1 cellular context compared by ENCODE assay signal in the genomic region with DNA sequence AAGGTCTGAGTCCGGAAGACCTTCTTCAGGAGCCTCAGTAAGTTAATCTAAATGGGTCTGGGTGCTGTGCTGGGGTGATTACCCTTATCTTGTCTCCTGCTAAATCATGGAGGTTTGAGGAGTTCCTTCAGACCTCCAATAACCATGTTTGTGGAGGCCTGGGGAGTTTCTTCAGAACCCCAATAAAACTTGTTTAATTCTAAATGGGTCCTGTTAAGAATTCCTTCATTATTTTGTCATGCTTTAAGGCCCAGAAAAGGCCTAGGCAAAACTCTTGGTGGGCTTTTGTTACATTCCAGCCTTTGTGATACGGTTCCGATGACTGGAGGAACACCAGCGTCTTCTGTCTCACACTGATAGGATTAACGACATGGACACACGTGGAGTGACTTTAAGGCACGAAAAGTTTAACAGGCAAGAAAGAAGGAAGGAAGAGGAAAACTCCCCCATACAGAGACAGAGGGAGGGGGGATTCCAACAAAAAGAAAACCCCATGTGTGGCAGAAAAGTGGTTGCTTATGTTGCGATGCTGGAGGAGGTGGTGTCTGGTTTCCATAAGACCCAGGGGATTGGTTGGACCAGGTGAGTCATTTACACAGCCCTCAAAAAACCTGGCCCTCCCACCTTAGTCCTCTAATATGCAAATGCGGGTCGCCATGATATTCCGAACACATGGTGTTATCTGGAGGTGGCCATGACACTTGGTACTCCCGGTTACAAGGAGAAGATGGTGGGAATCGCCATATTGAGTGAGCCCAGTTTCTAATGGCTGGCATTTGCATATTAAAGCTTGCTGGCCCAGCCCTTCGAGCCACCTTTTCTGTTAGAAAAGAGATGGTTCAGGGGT.
TF ChIP-seq lines count a peak whose summit lies in the region.

No MANE protein-coding gene starts in this region.

TF ChIP-seq in K562, 482 proteins besides CTCF, POLR2A, EP300 and RAD21 (continued from another document and continues in another):
- TF ChIP-seq, protein P1, sequence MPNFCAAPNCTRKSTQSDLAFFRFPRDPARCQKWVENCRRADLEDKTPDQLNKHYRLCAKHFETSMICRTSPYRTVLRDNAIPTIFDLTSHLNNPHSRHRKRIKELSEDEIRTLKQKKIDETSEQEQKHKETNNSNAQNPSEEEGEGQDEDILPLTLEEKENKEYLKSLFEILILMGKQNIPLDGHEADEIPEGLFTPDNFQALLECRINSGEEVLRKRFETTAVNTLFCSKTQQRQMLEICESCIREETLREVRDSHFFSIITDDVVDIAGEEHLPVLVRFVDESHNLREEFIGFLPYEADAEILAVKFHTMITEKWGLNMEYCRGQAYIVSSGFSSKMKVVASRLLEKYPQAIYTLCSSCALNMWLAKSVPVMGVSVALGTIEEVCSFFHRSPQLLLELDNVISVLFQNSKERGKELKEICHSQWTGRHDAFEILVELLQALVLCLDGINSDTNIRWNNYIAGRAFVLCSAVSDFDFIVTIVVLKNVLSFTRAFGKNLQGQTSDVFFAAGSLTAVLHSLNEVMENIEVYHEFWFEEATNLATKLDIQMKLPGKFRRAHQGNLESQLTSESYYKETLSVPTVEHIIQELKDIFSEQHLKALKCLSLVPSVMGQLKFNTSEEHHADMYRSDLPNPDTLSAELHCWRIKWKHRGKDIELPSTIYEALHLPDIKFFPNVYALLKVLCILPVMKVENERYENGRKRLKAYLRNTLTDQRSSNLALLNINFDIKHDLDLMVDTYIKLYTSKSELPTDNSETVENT (CRISPR knock-in tag; IDR thresholded peaks at IDR 0.05) = no peak
- TF ChIP-seq ZNF764 (CRISPR knock-in tag; IDR thresholded peaks at IDR 0.05; ENCODE audit: low read depth) = no peak
- TF ChIP-seq SMARCA4 (IDR thresholded peaks at IDR 0.05) = peak; percentile 89
- TF ChIP-seq NUFIP1 (IDR thresholded peaks at IDR 0.05; ENCODE audit: partially characterized antibody) = no peak
- no peak for TF ChIP-seq SIRT6 (IDR thresholded peaks at IDR 0.05; ENCODE audit: low read depth, low read length)
- no peak for TF ChIP-seq MYBL2 (IDR thresholded peaks at IDR 0.05; ENCODE audit: low read depth)
- no peak for TF ChIP-seq MYBL2 (CRISPR knock-in tag; IDR thresholded peaks at IDR 0.05; ENCODE audit: borderline replicate concordance)
- no peak for TF ChIP-seq MAFK (IDR thresholded peaks at IDR 0.05; ENCODE audit: low read length)
- no peak; the same call in 1 of the 2 replicates for TF ChIP-seq DMBX1 (CRISPR knock-in tag; IDR thresholded peaks at IDR 0.05; ENCODE audit: borderline replicate concordance)
- TF ChIP-seq, protein P2, sequence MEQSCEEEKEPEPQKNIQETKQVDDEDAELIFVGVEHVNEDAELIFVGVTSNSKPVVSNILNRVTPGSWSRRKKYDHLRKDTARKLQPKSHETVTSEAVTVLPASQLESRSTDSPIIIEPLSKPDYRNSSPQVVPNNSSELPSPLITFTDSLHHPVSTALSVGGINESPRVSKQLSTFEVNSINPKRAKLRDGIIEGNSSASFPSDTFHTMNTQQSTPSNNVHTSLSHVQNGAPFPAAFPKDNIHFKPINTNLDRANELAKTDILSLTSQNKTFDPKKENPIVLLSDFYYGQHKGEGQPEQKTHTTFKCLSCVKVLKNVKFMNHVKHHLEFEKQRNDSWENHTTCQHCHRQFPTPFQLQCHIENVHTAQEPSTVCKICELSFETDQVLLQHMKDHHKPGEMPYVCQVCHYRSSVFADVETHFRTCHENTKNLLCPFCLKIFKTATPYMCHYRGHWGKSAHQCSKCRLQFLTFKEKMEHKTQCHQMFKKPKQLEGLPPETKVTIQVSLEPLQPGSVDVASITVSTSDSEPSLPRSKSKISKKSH (CRISPR knock-in tag; IDR thresholded peaks at IDR 0.05) = no peak
- TF ChIP-seq RHOXF2B (CRISPR knock-in tag; conservative IDR thresholded peaks at IDR 0.05) = no peak
- TF ChIP-seq ARNT (IDR thresholded peaks at IDR 0.05) = peak in 1 of 2 experiments; percentile 76; a peak in 2 of 4 replicates
- TF ChIP-seq, protein P3, sequence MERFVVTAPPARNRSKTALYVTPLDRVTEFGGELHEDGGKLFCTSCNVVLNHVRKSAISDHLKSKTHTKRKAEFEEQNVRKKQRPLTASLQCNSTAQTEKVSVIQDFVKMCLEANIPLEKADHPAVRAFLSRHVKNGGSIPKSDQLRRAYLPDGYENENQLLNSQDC (CRISPR knock-in tag; IDR thresholded peaks at IDR 0.05) = no peak
- no peak; the same call in 1 of the 2 replicates for TF ChIP-seq BRD4 (IDR thresholded peaks at IDR 0.05)
- 0 out of 2 replicates have a peak, but pooled peaks have one; percentile 25 for TF ChIP-seq ZBTB7A (IDR thresholded peaks at IDR 0.05; ENCODE audit: borderline replicate concordance, control insufficient read depth, low read depth, low read length)
- TF ChIP-seq POLR2G (IDR thresholded peaks at IDR 0.05; ENCODE audit: low read depth, low read length) = 0 out of 2 replicates have a peak, but pooled peaks have one; percentile 25
- TF ChIP-seq, protein P4, sequence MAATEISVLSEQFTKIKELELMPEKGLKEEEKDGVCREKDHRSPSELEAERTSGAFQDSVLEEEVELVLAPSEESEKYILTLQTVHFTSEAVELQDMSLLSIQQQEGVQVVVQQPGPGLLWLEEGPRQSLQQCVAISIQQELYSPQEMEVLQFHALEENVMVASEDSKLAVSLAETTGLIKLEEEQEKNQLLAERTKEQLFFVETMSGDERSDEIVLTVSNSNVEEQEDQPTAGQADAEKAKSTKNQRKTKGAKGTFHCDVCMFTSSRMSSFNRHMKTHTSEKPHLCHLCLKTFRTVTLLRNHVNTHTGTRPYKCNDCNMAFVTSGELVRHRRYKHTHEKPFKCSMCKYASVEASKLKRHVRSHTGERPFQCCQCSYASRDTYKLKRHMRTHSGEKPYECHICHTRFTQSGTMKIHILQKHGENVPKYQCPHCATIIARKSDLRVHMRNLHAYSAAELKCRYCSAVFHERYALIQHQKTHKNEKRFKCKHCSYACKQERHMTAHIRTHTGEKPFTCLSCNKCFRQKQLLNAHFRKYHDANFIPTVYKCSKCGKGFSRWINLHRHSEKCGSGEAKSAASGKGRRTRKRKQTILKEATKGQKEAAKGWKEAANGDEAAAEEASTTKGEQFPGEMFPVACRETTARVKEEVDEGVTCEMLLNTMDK (IDR thresholded peaks at IDR 0.05; ENCODE audit: borderline replicate concordance, insufficient read depth, low read depth, low read length, poor library complexity, severe bottlenecking) = no peak
- 0 out of 2 replicates have a peak, but pooled peaks have one; percentile 27 for TF ChIP-seq ZBTB17 (CRISPR knock-in tag; IDR thresholded peaks at IDR 0.05)
- no peak for TF ChIP-seq MYNN (IDR thresholded peaks at IDR 0.05)
- TF ChIP-seq MYNN (CRISPR knock-in tag; IDR thresholded peaks at IDR 0.05) = no peak
- TF ChIP-seq, protein P5, sequence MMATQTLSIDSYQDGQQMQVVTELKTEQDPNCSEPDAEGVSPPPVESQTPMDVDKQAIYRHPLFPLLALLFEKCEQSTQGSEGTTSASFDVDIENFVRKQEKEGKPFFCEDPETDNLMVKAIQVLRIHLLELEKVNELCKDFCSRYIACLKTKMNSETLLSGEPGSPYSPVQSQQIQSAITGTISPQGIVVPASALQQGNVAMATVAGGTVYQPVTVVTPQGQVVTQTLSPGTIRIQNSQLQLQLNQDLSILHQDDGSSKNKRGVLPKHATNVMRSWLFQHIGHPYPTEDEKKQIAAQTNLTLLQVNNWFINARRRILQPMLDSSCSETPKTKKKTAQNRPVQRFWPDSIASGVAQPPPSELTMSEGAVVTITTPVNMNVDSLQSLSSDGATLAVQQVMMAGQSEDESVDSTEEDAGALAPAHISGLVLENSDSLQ (IDR thresholded peaks at IDR 0.05) = peak; percentile 40; the same call in 1 of the 2 replicates
- TF ChIP-seq GABPB1 (CRISPR knock-in tag; IDR thresholded peaks at IDR 0.05) = 0 out of 2 replicates have a peak, but pooled peaks have one; percentile 26
- TF ChIP-seq, protein P6, sequence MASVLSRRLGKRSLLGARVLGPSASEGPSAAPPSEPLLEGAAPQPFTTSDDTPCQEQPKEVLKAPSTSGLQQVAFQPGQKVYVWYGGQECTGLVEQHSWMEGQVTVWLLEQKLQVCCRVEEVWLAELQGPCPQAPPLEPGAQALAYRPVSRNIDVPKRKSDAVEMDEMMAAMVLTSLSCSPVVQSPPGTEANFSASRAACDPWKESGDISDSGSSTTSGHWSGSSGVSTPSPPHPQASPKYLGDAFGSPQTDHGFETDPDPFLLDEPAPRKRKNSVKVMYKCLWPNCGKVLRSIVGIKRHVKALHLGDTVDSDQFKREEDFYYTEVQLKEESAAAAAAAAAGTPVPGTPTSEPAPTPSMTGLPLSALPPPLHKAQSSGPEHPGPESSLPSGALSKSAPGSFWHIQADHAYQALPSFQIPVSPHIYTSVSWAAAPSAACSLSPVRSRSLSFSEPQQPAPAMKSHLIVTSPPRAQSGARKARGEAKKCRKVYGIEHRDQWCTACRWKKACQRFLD (CRISPR knock-in tag; IDR thresholded peaks at IDR 0.05) = peak; percentile 79
- TF ChIP-seq BCOR (IDR thresholded peaks at IDR 0.05) = no peak; the same call in 1 of the 2 replicates
- TF ChIP-seq, protein P7, sequence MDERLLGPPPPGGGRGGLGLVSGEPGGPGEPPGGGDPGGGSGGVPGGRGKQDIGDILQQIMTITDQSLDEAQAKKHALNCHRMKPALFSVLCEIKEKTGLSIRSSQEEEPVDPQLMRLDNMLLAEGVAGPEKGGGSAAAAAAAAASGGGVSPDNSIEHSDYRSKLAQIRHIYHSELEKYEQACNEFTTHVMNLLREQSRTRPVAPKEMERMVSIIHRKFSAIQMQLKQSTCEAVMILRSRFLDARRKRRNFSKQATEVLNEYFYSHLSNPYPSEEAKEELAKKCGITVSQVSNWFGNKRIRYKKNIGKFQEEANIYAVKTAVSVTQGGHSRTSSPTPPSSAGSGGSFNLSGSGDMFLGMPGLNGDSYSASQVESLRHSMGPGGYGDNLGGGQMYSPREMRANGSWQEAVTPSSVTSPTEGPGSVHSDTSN (CRISPR knock-in tag; IDR thresholded peaks at IDR 0.05; ENCODE audit: low read depth) = no peak
- TF ChIP-seq, protein P7 (tag; conservative IDR thresholded peaks at IDR 0.05; ENCODE audit: low read depth) = 0 out of 2 replicates have a peak, but pooled peaks have one; percentile 27
- no peak for TF ChIP-seq RBM22 (IDR thresholded peaks at IDR 0.05; ENCODE audit: low read depth, low read length, poor library complexity, severe bottlenecking)
- TF ChIP-seq, protein P8, sequence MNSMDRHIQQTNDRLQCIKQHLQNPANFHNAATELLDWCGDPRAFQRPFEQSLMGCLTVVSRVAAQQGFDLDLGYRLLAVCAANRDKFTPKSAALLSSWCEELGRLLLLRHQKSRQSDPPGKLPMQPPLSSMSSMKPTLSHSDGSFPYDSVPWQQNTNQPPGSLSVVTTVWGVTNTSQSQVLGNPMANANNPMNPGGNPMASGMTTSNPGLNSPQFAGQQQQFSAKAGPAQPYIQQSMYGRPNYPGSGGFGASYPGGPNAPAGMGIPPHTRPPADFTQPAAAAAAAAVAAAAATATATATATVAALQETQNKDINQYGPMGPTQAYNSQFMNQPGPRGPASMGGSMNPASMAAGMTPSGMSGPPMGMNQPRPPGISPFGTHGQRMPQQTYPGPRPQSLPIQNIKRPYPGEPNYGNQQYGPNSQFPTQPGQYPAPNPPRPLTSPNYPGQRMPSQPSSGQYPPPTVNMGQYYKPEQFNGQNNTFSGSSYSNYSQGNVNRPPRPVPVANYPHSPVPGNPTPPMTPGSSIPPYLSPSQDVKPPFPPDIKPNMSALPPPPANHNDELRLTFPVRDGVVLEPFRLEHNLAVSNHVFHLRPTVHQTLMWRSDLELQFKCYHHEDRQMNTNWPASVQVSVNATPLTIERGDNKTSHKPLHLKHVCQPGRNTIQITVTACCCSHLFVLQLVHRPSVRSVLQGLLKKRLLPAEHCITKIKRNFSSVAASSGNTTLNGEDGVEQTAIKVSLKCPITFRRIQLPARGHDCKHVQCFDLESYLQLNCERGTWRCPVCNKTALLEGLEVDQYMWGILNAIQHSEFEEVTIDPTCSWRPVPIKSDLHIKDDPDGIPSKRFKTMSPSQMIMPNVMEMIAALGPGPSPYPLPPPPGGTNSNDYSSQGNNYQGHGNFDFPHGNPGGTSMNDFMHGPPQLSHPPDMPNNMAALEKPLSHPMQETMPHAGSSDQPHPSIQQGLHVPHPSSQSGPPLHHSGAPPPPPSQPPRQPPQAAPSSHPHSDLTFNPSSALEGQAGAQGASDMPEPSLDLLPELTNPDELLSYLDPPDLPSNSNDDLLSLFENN (IDR thresholded peaks at IDR 0.05; ENCODE audit: low read depth in 2 of 2, low read length in 2 of 2) = no peak
- TF ChIP-seq KLF10 (CRISPR knock-in tag; IDR thresholded peaks at IDR 0.05) = no peak
- TF ChIP-seq ZNF445 (CRISPR knock-in tag; IDR thresholded peaks at IDR 0.05; ENCODE audit: low read depth) = peak; percentile 59
- TF ChIP-seq TBP (optimal IDR thresholded peaks at IDR 0.05; ENCODE audit: low read depth, low read length) = peak; percentile 13
- peak; percentile 58; the same call in 1 of the 2 replicates for TF ChIP-seq RNF2 (IDR thresholded peaks at IDR 0.05)
- no peak for TF ChIP-seq DNMT1 (IDR thresholded peaks at IDR 0.05)
- 0 out of 2 replicates have a peak, but pooled peaks have one; percentile 9 for TF ChIP-seq ZNF239 (CRISPR knock-in tag; IDR thresholded peaks at IDR 0.05)
- no peak for TF ChIP-seq CBX8 (IDR thresholded peaks at IDR 0.05; ENCODE audit: borderline replicate concordance, extremely low read depth, low read depth, low read length, poor library complexity, severe bottlenecking)
- TF ChIP-seq, protein P9, sequence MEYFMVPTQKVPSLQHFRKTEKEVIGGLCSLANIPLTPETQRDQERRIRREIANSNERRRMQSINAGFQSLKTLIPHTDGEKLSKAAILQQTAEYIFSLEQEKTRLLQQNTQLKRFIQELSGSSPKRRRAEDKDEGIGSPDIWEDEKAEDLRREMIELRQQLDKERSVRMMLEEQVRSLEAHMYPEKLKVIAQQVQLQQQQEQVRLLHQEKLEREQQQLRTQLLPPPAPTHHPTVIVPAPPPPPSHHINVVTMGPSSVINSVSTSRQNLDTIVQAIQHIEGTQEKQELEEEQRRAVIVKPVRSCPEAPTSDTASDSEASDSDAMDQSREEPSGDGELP (CRISPR knock-in tag; IDR thresholded peaks at IDR 0.05; ENCODE audit: borderline replicate concordance) = peak; percentile 57; the same call in 1 of the 2 replicates
- TF ChIP-seq SREBF1 (IDR thresholded peaks at IDR 0.05; ENCODE audit: borderline replicate concordance, low read depth, low read length) = no peak
- TF ChIP-seq E2F3 (CRISPR knock-in tag; IDR thresholded peaks at IDR 0.05) = no peak
- no peak for TF ChIP-seq PYGO2 (tag; IDR thresholded peaks at IDR 0.05)
- no peak for TF ChIP-seq ZC3H8 (IDR thresholded peaks at IDR 0.05)
- TF ChIP-seq ZBTB1 (CRISPR knock-in tag; IDR thresholded peaks at IDR 0.05; ENCODE audit: borderline replicate concordance, low read depth) = no peak
